Comparison of ENCODE assay signal across 12 cellular contexts in genomic region chr20:31570021-31570463, GRCh38. TPM values are rescaled to one million over a fixed set of nuclear protein-coding genes. Genes with fewer than 3 reads are reported as not detected.
DNase-seq lines count a peak whose midpoint lies in the region; ATAC-seq and TF ChIP-seq lines count a peak whose summit lies in the region.
"Had no signal": no experiment of that assay in that cellular context is flagged by ENCODE, and none has a peak within 500 bp of the region (broad histone marks: within the 10 kb centered on the region; RNA-seq: fewer than 3 reads in every experiment).

No MANE protein-coding gene starts in this region.

- 87% methylated on average over 3 of the region's 8 CpGs for WGBS in SK-N-SH (ENCODE audit: low lambda C conversion rate)
- WGBS in body of pancreas, 2 donors, result 76 to 93% methylated on average over 2 to 8 of the region's 8 CpGs

- peak overlapping the region; percentile 93 to 99 for H3K27ac ChIP-seq in SK-N-SH (ENCODE audit: low read depth in 2 of 2, low read length in 1 of 2)
- peak overlapping the region in 3 of 4 donors; percentile 2 to 94 (median 93) for H3K27ac ChIP-seq in body of pancreas
- peak overlapping the region; percentile 90 for H3K27ac ChIP-seq in temporal lobe (ENCODE audit: low read depth, low read length)
- H3K27ac ChIP-seq: HL-60 had no signal

- H3K36me3 Mint-ChIP-seq in mesothelial cell of epicardium, result peaks cover 2% of the 10 kb centered on the region
- H3K36me3 Mint-ChIP-seq in activated T-cell treated with anti-CD3 and anti-CD28 coated beads, Interleukin-2, amount 50 U/mL, for 4 hours (ENCODE audit: insufficient read depth), result peaks cover 5% of the 10 kb centered on the region

- POLR2A ChIA-PET in SK-N-SH (lab: Yijun Ruan, JAX), result interaction anchor here (1.6 to 8.9 kb wide), 4 partner anchors 21 to 169 kb away, joined by 3 to 181 read pairs (median 59); partner anchors contain the start of genes ID1 and TPX2

- H3K4me1 ChIP-seq in SK-N-SH (ENCODE audit: control insufficient read depth in 1 of 2, insufficient read depth in 2 of 2, low read depth in 1 of 2, low read length in 1 of 2) (peaks cover 45 to 65% of the 10 kb centered on the region in 2 experiments), body of pancreas (peaks cover 30% of the 10 kb centered on the region)

- H3K9ac ChIP-seq in SK-N-SH, result peak overlapping the region; percentile 48; the same call in 1 of the 2 replicates

- H3K9me3 ChIP-seq in SK-N-SH (no peaks in the 10 kb centered on the region), body of pancreas (no peaks in the 10 kb centered on the region)
- H3K9me3 ChIP-seq: testis had no signal

- no peak for TF ChIP-seq POLR2A in body of pancreas (IDR thresholded peaks at IDR 0.05)

- peaks cover 64% of the 10 kb centered on the region for H3K4me1 Mint-ChIP-seq in mesothelial cell of epicardium
- H3K4me1 Mint-ChIP-seq in activated T-cell treated with anti-CD3 and anti-CD28 coated beads, Interleukin-2, amount 50 U/mL, for 4 hours (ENCODE audit: low read depth), result peaks cover 26% of the 10 kb centered on the region

- H3K36me3 ChIP-seq in SK-N-SH (replicated peaks in 1 of 2; ENCODE audit: control insufficient read depth in 1 of 2, insufficient read depth in 2 of 2, low read length in 1 of 2) (peaks cover 14 to 16% of the 10 kb centered on the region in 2 experiments), body of pancreas (replicated peaks in 1 of 2; ENCODE audit: insufficient read depth in 1 of 2, low read depth in 2 of 2) (peaks cover 0 to 4% of the 10 kb centered on the region in 2 donors)

- CTCF ChIA-PET in SK-N-SH (lab: Yijun Ruan, JAX), result interaction anchor here (0.9 to 31.0 kb wide), 16 partner anchors 8 to 154 kb away, joined by 3 to 1802 read pairs (median 6); partner anchors contain the start of gene ID1

- no peak for ATAC-seq in SK-N-SH treated with all-trans-retinoic acid at 6 μM for 48 hours
- ATAC-seq in body of pancreas, result no peak
- no peak for ATAC-seq in HG03378 (IDR thresholded peaks at IDR 0.05; ENCODE audit: unreplicated experiment)
- no peak for ATAC-seq in activated T-cell treated with anti-CD3 and anti-CD28 coated beads, Interleukin-2, amount 50 U/mL, for 4 hours

- no peaks in the 10 kb centered on the region for H3K9me3 Mint-ChIP-seq in mesothelial cell of epicardium
- H3K9me3 Mint-ChIP-seq in activated T-cell treated with anti-CD3 and anti-CD28 coated beads, Interleukin-2, amount 50 U/mL, for 4 hours, result no peaks in the 10 kb centered on the region

- H3K79me2 ChIP-seq in SK-N-SH (ENCODE audit: insufficient read depth), result peaks cover 17% of the 10 kb centered on the region; the same call in 1 of the 2 replicates

- H3K27me3 Mint-ChIP-seq in mesothelial cell of epicardium (ENCODE audit: low read depth), result no peaks in the 10 kb centered on the region
- H3K27me3 Mint-ChIP-seq in activated T-cell treated with anti-CD3 and anti-CD28 coated beads, Interleukin-2, amount 50 U/mL, for 4 hours (ENCODE audit: low read depth), result no peaks in the 10 kb centered on the region

- H3K4me2 ChIP-seq in SK-N-SH, result peak overlapping the region; percentile 31; the same call in 1 of the 2 replicates

- intact Hi-C loops in body of pancreas (cut with DNase I), result no loop called here

- H2AFZ ChIP-seq in SK-N-SH (ENCODE audit: low read depth), result no peak overlapping the region

- no peak overlapping the region for H3K4me3 Mint-ChIP-seq in mesothelial cell of epicardium
- no peak overlapping the region for H3K4me3 Mint-ChIP-seq in activated T-cell treated with anti-CD3 and anti-CD28 coated beads, Interleukin-2, amount 50 U/mL, for 4 hours

- DNase-seq in SK-N-SH, result no peak
- DNase-seq in body of pancreas, result no peak
- DNase-seq in mesothelial cell of epicardium (ENCODE audit: low spot score in 2 of 2, unreplicated experiment in 2 of 2), result no peak
- DNase-seq in SIG-M5 (lab: John Stamatoyannopoulos, UW), result no peak
- DNase-seq in activated T-cell treated with anti-CD3 and anti-CD28 coated beads, Interleukin-2, amount 50 U/mL, for 4 hours, result no peak
- DNase-seq: cortex of kidney, NCI-H2081 treated with DMSO at 0.1 percent for 48 hours had no signal

- H3K27me3 ChIP-seq in SK-N-SH (ENCODE audit: insufficient read depth) (no peaks in the 10 kb centered on the region), body of pancreas (no peaks in the 10 kb centered on the region)
- H3K27me3 ChIP-seq: testis had no signal

- no peak for TF ChIP-seq CTCF in SK-N-SH (IDR thresholded peaks at IDR 0.05)
- TF ChIP-seq CTCF in body of pancreas (IDR thresholded peaks at IDR 0.05), result no peak
- TF ChIP-seq CTCF in mesothelial cell of epicardium (IDR thresholded peaks at IDR 0.05; ENCODE audit: unreplicated experiment), result no peak

- H3F3A ChIP-seq in SK-N-SH (replicated peaks; ENCODE audit: insufficient read depth), result peaks cover 64% of the 10 kb centered on the region

- H3K9me2 ChIP-seq in SK-N-SH, result no peaks in the 10 kb centered on the region

- H3K27ac Mint-ChIP-seq in mesothelial cell of epicardium, result peak overlapping the region; percentile 99

- TF ChIP-seq EP300 in SK-N-SH (IDR thresholded peaks at IDR 0.05; ENCODE audit: borderline replicate concordance in 1 of 2, low read depth in 1 of 2, low read length in 1 of 2), result no peak

- no peaks in the 10 kb centered on the region for H4K20me1 ChIP-seq in SK-N-SH (ENCODE audit: insufficient read depth)

- no peak for TF ChIP-seq RAD21 in SK-N-SH (IDR thresholded peaks at IDR 0.05; ENCODE audit: low read length)

- H3K4me3 ChIP-seq in SK-N-SH (ENCODE audit: low read depth in 2 of 2, low read length in 1 of 2), result no peak overlapping the region
- H3K4me3 ChIP-seq in body of pancreas, result no peak overlapping the region
- H3K4me3 ChIP-seq: testis had no signal

TF ChIP-seq in SK-N-SH, 30 proteins besides CTCF, POLR2A, EP300 and RAD21 (continues in another document):
- TF ChIP-seq SMC3 (IDR thresholded peaks at IDR 0.05; ENCODE audit: low read depth, low read length) (no peak), SIN3A (IDR thresholded peaks at IDR 0.05; ENCODE audit: borderline replicate concordance, low read depth, low read length) (no peak), RFX5 (IDR thresholded peaks at IDR 0.05; ENCODE audit: low read length) (no peak), ZBTB33 (IDR thresholded peaks at IDR 0.05; ENCODE audit: borderline replicate concordance, low read depth) (no peak), YY1 (IDR thresholded peaks at IDR 0.05; ENCODE audit: low read depth) (no peak), EZH2phosphoT487 (IDR thresholded peaks at IDR 0.05; ENCODE audit: borderline replicate concordance, low read depth) (no peak), GABPA (IDR thresholded peaks at IDR 0.05; ENCODE audit: low read depth) (no peak)

TF ChIP-seq in SK-N-SH treated with all-trans-retinoic acid at 6 μM for 48 hours, 23 proteins besides CTCF, POLR2A, EP300 and RAD21 (continues in another document):
- TF ChIP-seq TOX (CRISPR knock-in tag; IDR thresholded peaks at IDR 0.05; ENCODE audit: borderline replicate concordance) (no peak), TSHZ2 (CRISPR knock-in tag; IDR thresholded peaks at IDR 0.05) (no peak), POU6F1 (CRISPR knock-in tag; IDR thresholded peaks at IDR 0.05; ENCODE audit: borderline replicate concordance, low read depth) (no peak), ZFP3 (CRISPR knock-in tag; IDR thresholded peaks at IDR 0.05) (no peak)

RNA-seq across cellular contexts. Expression of gene ID1, which starts 35.0 kb away (rescaled TPM):
- 324 and 493 TPM in 2 replicates for polyA plus RNA-seq in SK-N-SH (2012; rRNA removed)
- 194 and 301 TPM in 2 replicates for polyA plus RNA-seq in SK-N-SH (2012; cell fraction: cytosol; rRNA removed)
- 945 and 1,537 TPM in 2 replicates for polyA plus RNA-seq in SK-N-SH (2012; cell fraction: nucleus; rRNA removed)
- total RNA-seq in body of pancreas, result 100 to 1,000 TPM; 169 to 245 TPM
- 374 to 378 TPM (median 377 TPM) in 3 replicates for total RNA-seq in mesothelial cell of epicardium
- total RNA-seq in temporal lobe, result 35.7 TPM
- 1 to 10 TPM; 1.4 to 1.6 (median 1.5) TPM for total RNA-seq in activated T-cell treated with anti-CD3 and anti-CD28 coated beads, Interleukin-2, amount 50 U/mL, for 4 hours

RNA-seq across cellular contexts. Expression of gene HM13, which starts 55.8 kb away (rescaled TPM):
- 160 and 176 TPM in 2 replicates for polyA plus RNA-seq in SK-N-SH (2012; rRNA removed)
- 86.0 and 123 TPM in 2 replicates for polyA plus RNA-seq in SK-N-SH (2012; cell fraction: cytosol; rRNA removed)
- 153 and 200 TPM in 2 replicates for polyA plus RNA-seq in SK-N-SH (2012; cell fraction: nucleus; rRNA removed)
- total RNA-seq in body of pancreas, result 10 to 100 TPM; 73.2 to 79.4 TPM
- total RNA-seq in mesothelial cell of epicardium, result 140 to 143 TPM (median 140 TPM) in 3 replicates
- 25.8 TPM for total RNA-seq in temporal lobe
- total RNA-seq in activated T-cell treated with anti-CD3 and anti-CD28 coated beads, Interleukin-2, amount 50 U/mL, for 4 hours, result 100 to 1,000 TPM; 191 to 210 (median 195) TPM

Comparison
In these comparisons a context has a peak if more than half of its experiments do, and no peak if none do; other contexts are left out.
1. RNA of gene ID1, which starts 35.0 kb away (total RNA-seq): 374 to 378 TPM in mesothelial cell of epicardium, 169 to 245 TPM in body of pancreas and 35.7 TPM in temporal lobe (single experiment); 1.4 to 1.6 TPM in activated T-cell treated with anti-CD3 and anti-CD28 coated beads, Interleukin-2, amount 50 U/mL, for 4 hours; every median in the first group is over 10 times any median in the second.
2. Peak in every context shown above with its lines, with median percentiles within 50 percentile points of each other: H3K27ac ChIP-seq.